1 cellular context compared by ENCODE assay signal in genomic region chr22:20057596-20058268, GRCh38.
TF ChIP-seq lines count a peak whose summit lies in the region.

No MANE protein-coding gene starts in this region.

TF ChIP-seq in K562, 482 proteins besides CTCF, POLR2A, EP300 and RAD21 (continues in another document):
- TF ChIP-seq E2F3 (CRISPR knock-in tag; IDR thresholded peaks at IDR 0.05) (peak; percentile 23; the same call in 1 of the 2 replicates), MYC (IDR thresholded peaks at IDR 0.05; ENCODE audit: low read depth, low read length) (peak; percentile 20; the same call in 1 of the 2 replicates), MYC (CRISPR knock-in tag; IDR thresholded peaks at IDR 0.05; ENCODE audit: borderline replicate concordance, low read depth) (no peak), ZNF316 (IDR thresholded peaks at IDR 0.05) (no peak), GATAD2B (IDR thresholded peaks at IDR 0.05; ENCODE audit: borderline replicate concordance) (no peak), SP2 (IDR thresholded peaks at IDR 0.05; ENCODE audit: extremely low read depth, low read depth, low read length, poor library complexity, severe bottlenecking) (no peak), PHB2 (IDR thresholded peaks at IDR 0.05; ENCODE audit: low read depth) (no peak), BACH1 (tag; IDR thresholded peaks at IDR 0.05) (no peak), THRA (IDR thresholded peaks at IDR 0.05) (no peak), PHF20 (IDR thresholded peaks at IDR 0.05; ENCODE audit: partially characterized antibody) (no peak), PATZ1 (CRISPR knock-in tag; IDR thresholded peaks at IDR 0.05; ENCODE audit: borderline replicate concordance) (no peak), ZNF507 (tag; conservative IDR thresholded peaks at IDR 0.05) (no peak), YY1 (IDR thresholded peaks at IDR 0.05; ENCODE audit: borderline replicate concordance in 1 of 3, control insufficient read depth in 1 of 3, extremely low read depth in 1 of 3, insufficient read depth in 3 of 3, insufficient read length in 1 of 3, insufficient replicate concordance in 2 of 3, low read depth in 1 of 3, low read length in 2 of 3) (no peak), SP1 (CRISPR knock-in tag; IDR thresholded peaks at IDR 0.05) (no peak), NCOA1 (IDR thresholded peaks at IDR 0.05; ENCODE audit: low read depth) (no peak), HDAC3 (IDR thresholded peaks at IDR 0.05; ENCODE audit: borderline replicate concordance, partially characterized antibody) (no peak), TRIM24 (IDR thresholded peaks at IDR 0.05) (no peak), POU5F1 (IDR thresholded peaks at IDR 0.05; ENCODE audit: borderline replicate concordance, low read depth, low read length, partially characterized antibody) (no peak), MAFK (IDR thresholded peaks at IDR 0.05; ENCODE audit: low read length) (no peak), ARID1B (IDR thresholded peaks at IDR 0.05) (no peak), SIN3B (IDR thresholded peaks at IDR 0.05; ENCODE audit: low read depth) (no peak), ATF3 (IDR thresholded peaks at IDR 0.05) (no peak), ATF3 (CRISPR knock-in tag; conservative IDR thresholded peaks at IDR 0.05) (no peak), ZNF644 (tag; IDR thresholded peaks at IDR 0.05; ENCODE audit: low read depth) (no peak), SMARCB1 (IDR thresholded peaks at IDR 0.05; ENCODE audit: insufficient read length, low read depth) (no peak), SMAD4 (CRISPR knock-in tag; conservative IDR thresholded peaks at IDR 0.05) (0 out of 2 replicates have a peak, but pooled peaks have one; percentile 6), WHSC1 (IDR thresholded peaks at IDR 0.05; ENCODE audit: low read length) (no peak), ZNF57 (CRISPR knock-in tag; IDR thresholded peaks at IDR 0.05) (0 out of 2 replicates have a peak, but pooled peaks have one; percentile 44), CEBPG (CRISPR knock-in tag; IDR thresholded peaks at IDR 0.05) (no peak), CEBPG (tag; conservative IDR thresholded peaks at IDR 0.05 in 1 of 2, IDR thresholded peaks at IDR 0.05 in 1 of 2) (0 out of 4 replicates have a peak, but pooled peaks of 1 of the 2 experiments have one; percentile 5), ZBED1 (IDR thresholded peaks at IDR 0.05) (no peak), RBM17 (IDR thresholded peaks at IDR 0.05; ENCODE audit: borderline replicate concordance, low read depth, low read length) (no peak), HNRNPK (IDR thresholded peaks at IDR 0.05; ENCODE audit: low read depth, low read length, poor library complexity, severe bottlenecking) (no peak), MCM3 (IDR thresholded peaks at IDR 0.05) (no peak), ZNF146 (CRISPR knock-in tag; IDR thresholded peaks at IDR 0.05; ENCODE audit: unreplicated experiment) (no peak), NFRKB (IDR thresholded peaks at IDR 0.05; ENCODE audit: low read depth) (no peak), LARP7 (IDR thresholded peaks at IDR 0.05) (no peak), RFX5 (IDR thresholded peaks at IDR 0.05; ENCODE audit: low read depth, low read length) (no peak), TOE1 (IDR thresholded peaks at IDR 0.05; ENCODE audit: borderline replicate concordance) (no peak), TOE1 (CRISPR knock-in tag; IDR thresholded peaks at IDR 0.05; ENCODE audit: borderline replicate concordance, low read depth) (no peak), SNIP1 (IDR thresholded peaks at IDR 0.05; ENCODE audit: low read depth) (no peak), TCF7 (IDR thresholded peaks at IDR 0.05; ENCODE audit: borderline replicate concordance) (no peak), TAF15 (IDR thresholded peaks at IDR 0.05; ENCODE audit: low read depth, low read length) (no peak), TFAM (CRISPR knock-in tag; conservative IDR thresholded peaks at IDR 0.05) (no peak), ZNF274 (IDR thresholded peaks at IDR 0.05; ENCODE audit: borderline replicate concordance, low read depth, low read length) (no peak), TAF9B (IDR thresholded peaks at IDR 0.05; ENCODE audit: partially characterized antibody) (no peak), ZNF551 (CRISPR knock-in tag; IDR thresholded peaks at IDR 0.05) (no peak), MBD1 (CRISPR knock-in tag; IDR thresholded peaks at IDR 0.05) (no peak), SMAD2 (IDR thresholded peaks at IDR 0.05; ENCODE audit: low read depth, low read length) (no peak), ZNF75A (CRISPR knock-in tag; IDR thresholded peaks at IDR 0.05) (no peak)
- TF ChIP-seq, protein P1, sequence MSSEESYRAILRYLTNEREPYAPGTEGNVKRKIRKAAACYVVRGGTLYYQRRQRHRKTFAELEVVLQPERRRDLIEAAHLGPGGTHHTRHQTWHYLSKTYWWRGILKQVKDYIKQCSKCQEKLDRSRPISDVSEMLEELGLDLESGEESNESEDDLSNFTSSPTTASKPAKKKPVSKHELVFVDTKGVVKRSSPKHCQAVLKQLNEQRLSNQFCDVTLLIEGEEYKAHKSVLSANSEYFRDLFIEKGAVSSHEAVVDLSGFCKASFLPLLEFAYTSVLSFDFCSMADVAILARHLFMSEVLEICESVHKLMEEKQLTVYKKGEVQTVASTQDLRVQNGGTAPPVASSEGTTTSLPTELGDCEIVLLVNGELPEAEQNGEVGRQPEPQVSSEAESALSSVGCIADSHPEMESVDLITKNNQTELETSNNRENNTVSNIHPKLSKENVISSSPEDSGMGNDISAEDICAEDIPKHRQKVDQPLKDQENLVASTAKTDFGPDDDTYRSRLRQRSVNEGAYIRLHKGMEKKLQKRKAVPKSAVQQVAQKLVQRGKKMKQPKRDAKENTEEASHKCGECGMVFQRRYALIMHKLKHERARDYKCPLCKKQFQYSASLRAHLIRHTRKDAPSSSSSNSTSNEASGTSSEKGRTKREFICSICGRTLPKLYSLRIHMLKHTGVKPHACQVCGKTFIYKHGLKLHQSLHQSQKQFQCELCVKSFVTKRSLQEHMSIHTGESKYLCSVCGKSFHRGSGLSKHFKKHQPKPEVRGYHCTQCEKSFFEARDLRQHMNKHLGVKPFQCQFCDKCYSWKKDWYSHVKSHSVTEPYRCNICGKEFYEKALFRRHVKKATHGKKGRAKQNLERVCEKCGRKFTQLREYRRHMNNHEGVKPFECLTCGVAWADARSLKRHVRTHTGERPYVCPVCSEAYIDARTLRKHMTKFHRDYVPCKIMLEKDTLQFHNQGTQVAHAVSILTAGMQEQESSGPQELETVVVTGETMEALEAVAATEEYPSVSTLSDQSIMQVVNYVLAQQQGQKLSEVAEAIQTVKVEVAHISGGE (CRISPR knock-in tag; IDR thresholded peaks at IDR 0.05) = 0 out of 6 replicates have a peak, but pooled peaks of 2 of the 3 experiments have one; percentile 19 to 40
- TF ChIP-seq, protein P2, sequence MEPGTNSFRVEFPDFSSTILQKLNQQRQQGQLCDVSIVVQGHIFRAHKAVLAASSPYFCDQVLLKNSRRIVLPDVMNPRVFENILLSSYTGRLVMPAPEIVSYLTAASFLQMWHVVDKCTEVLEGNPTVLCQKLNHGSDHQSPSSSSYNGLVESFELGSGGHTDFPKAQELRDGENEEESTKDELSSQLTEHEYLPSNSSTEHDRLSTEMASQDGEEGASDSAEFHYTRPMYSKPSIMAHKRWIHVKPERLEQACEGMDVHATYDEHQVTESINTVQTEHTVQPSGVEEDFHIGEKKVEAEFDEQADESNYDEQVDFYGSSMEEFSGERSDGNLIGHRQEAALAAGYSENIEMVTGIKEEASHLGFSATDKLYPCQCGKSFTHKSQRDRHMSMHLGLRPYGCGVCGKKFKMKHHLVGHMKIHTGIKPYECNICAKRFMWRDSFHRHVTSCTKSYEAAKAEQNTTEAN (CRISPR knock-in tag; IDR thresholded peaks at IDR 0.05) = no peak
- TF ChIP-seq, protein P3, sequence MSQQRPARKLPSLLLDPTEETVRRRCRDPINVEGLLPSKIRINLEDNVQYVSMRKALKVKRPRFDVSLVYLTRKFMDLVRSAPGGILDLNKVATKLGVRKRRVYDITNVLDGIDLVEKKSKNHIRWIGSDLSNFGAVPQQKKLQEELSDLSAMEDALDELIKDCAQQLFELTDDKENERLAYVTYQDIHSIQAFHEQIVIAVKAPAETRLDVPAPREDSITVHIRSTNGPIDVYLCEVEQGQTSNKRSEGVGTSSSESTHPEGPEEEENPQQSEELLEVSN (IDR thresholded peaks at IDR 0.05; ENCODE audit: borderline replicate concordance in 1 of 2, extremely low read depth in 1 of 2, insufficient read depth in 1 of 2, insufficient read length in 1 of 2, low read depth in 1 of 2, low read length in 1 of 2, poor library complexity in 1 of 2, severe bottlenecking in 1 of 2) = peak; percentile 6 to 16
- TF ChIP-seq, protein P4, sequence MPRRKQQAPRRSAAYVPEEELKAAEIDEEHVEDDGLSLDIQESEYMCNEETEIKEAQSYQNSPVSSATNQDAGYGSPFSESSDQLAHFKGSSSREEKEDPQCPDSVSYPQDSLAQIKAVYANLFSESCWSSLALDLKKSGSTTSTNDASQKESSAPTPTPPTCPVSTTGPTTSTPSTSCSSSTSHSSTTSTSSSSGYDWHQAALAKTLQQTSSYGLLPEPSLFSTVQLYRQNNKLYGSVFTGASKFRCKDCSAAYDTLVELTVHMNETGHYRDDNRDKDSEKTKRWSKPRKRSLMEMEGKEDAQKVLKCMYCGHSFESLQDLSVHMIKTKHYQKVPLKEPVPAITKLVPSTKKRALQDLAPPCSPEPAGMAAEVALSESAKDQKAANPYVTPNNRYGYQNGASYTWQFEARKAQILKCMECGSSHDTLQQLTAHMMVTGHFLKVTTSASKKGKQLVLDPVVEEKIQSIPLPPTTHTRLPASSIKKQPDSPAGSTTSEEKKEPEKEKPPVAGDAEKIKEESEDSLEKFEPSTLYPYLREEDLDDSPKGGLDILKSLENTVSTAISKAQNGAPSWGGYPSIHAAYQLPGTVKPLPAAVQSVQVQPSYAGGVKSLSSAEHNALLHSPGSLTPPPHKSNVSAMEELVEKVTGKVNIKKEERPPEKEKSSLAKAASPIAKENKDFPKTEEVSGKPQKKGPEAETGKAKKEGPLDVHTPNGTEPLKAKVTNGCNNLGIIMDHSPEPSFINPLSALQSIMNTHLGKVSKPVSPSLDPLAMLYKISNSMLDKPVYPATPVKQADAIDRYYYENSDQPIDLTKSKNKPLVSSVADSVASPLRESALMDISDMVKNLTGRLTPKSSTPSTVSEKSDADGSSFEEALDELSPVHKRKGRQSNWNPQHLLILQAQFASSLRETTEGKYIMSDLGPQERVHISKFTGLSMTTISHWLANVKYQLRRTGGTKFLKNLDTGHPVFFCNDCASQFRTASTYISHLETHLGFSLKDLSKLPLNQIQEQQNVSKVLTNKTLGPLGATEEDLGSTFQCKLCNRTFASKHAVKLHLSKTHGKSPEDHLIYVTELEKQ (CRISPR knock-in tag; IDR thresholded peaks at IDR 0.05) = no peak
